In genomic region chr14:52031781-52032180, GRCh38 we compare ENCODE assay signal across 13 cellular contexts. TPM values are rescaled to one million over a fixed set of nuclear protein-coding genes. Genes with fewer than 3 reads are reported as not detected.
A peak's percentile ranks its signal among the peaks of the same experiment; 100 is the strongest.
DNase-seq lines count a peak whose midpoint lies in the region; ATAC-seq, FAIRE-seq and TF ChIP-seq lines count a peak whose summit lies in the region.
"Had no signal": no experiment of that assay in that cellular context is flagged by ENCODE, and none has a peak within 500 bp of the region (broad histone marks: within the 10 kb centered on the region; RNA-seq: fewer than 3 reads in every experiment).

No MANE protein-coding gene starts in this region.

- peak overlapping the region in 1 of 2 experiments; percentile 7 for H2BK12ac ChIP-seq in mesenchymal stem cell (ENCODE audit: low read length in 2 of 2)

- WGBS in mesenchymal stem cell, result 78% methylated on average over 3 of the region's 3 CpGs

- peak overlapping the region; percentile 44 to 81 for H3K18ac ChIP-seq in mesenchymal stem cell (ENCODE audit: low read depth in 1 of 2, low read length in 2 of 2)

- H3K14ac ChIP-seq in mesenchymal stem cell (ENCODE audit: low read length in 2 of 2), result peak overlapping the region in 1 of 2 experiments; percentile 8

- H3K4me1 ChIP-seq in mesenchymal stem cell (ENCODE audit: control insufficient read depth, insufficient read depth, low read depth, low read length) (peaks cover 5% of the 10 kb centered on the region), tibial artery (peaks cover 0 to 27% (median 13%) of the 10 kb centered on the region in 4 donors), kidney (ENCODE audit: control insufficient read depth in 1 of 2, insufficient read depth in 1 of 2, low read depth in 1 of 2, low read length in 2 of 2) (peaks cover 0 to 13% of the 10 kb centered on the region in 2 donors)

- H3K4me3 Mint-ChIP-seq in HFFc6, result peak overlapping the region; percentile 78
- H3K4me3 Mint-ChIP-seq: activated CD4-positive, alpha-beta T cell treated with anti-CD3 and anti-CD28 coated beads, Interleukin-2, amount 10 ng/mL, durations not matched to agents 7 days and 5 days; naive thymus-derived CD8-positive, alpha-beta T cell had no signal

- peak; percentile 89 for DNase-seq in HFFc6
- peak; percentile 84 for DNase-seq in cerebellum (ENCODE audit: low spot score)
- DNase-seq in mesenchymal stem cell, result peak; percentile 77
- peak; percentile 50 to 78 for DNase-seq in tibial artery
- DNase-seq in NCI-H2029 treated with DMSO at 0.1 percent for 48 hours (lab: John Stamatoyannopoulos, UW), result no peak
- DNase-seq in kidney, result no peak
- DNase-seq: activated CD4-positive, alpha-beta T cell treated with anti-CD3 and anti-CD28 coated beads, Interleukin-2, amount 10 ng/mL, durations not matched to agents 7 days and 5 days; activated naive CD4-positive, alpha-beta T cell; naive thymus-derived CD8-positive, alpha-beta T cell; NCI-H524 treated with DMSO at 0.1 percent for 48 hours; stimulated activated CD4-positive, alpha-beta T cell treated with anti-CD3 and anti-CD28 coated beads, Interleukin-4, amount 100 ng/mL, for 1 hour had no signal

- peak overlapping the region in 1 of 2 experiments; percentile 2 for H3K4ac ChIP-seq in mesenchymal stem cell (ENCODE audit: low read depth in 1 of 2, low read length in 2 of 2)

- no peak overlapping the region for H3K4me2 ChIP-seq in mesenchymal stem cell (ENCODE audit: low read length, poor library complexity, severe bottlenecking)

- no peak overlapping the region for H2AFZ ChIP-seq in mesenchymal stem cell (ENCODE audit: low read depth, low read length)

- peak overlapping the region; percentile 87 for H4K91ac ChIP-seq in mesenchymal stem cell (ENCODE audit: low read length)

- H3K27ac ChIP-seq in mesenchymal stem cell (ENCODE audit: low read length, poor library complexity, severe bottlenecking), result no peak overlapping the region
- H3K27ac ChIP-seq in tibial artery, result peak overlapping the region; percentile 56 to 72
- H3K27ac ChIP-seq in kidney (ENCODE audit: low read depth in 2 of 2, low read length in 2 of 2), result peak overlapping the region in 1 of 2 donors; percentile 24

- H2BK5ac ChIP-seq in mesenchymal stem cell (ENCODE audit: low read depth, low read length, poor library complexity, severe bottlenecking), result no peak overlapping the region

- H3K9me3 ChIP-seq in mesenchymal stem cell (ENCODE audit: control insufficient read depth, low read length), result no peaks in the 10 kb centered on the region
- no peaks in the 10 kb centered on the region for H3K9me3 ChIP-seq in tibial artery
- H3K9me3 ChIP-seq in kidney (ENCODE audit: control insufficient read depth in 1 of 2, low read length in 2 of 2), result no peaks in the 10 kb centered on the region

- H3K4me3 ChIP-seq in mesenchymal stem cell (ENCODE audit: insufficient read depth in 1 of 2, low read depth in 1 of 2, low read length in 2 of 2) (peak overlapping the region in 1 of 2 experiments; percentile 29), tibial artery (no peak overlapping the region), kidney (ENCODE audit: low read length in 2 of 2) (no peak overlapping the region)

- no peak overlapping the region for H2BK15ac ChIP-seq in mesenchymal stem cell (ENCODE audit: low read depth, poor library complexity, severe bottlenecking)

- H3K36me3 ChIP-seq in mesenchymal stem cell (ENCODE audit: control insufficient read depth in 1 of 2, insufficient read depth in 2 of 2, low read depth in 1 of 2, low read length in 2 of 2), result peaks cover 2 to 30% of the 10 kb centered on the region in 2 experiments
- H3K36me3 ChIP-seq in tibial artery, result no peaks in the 10 kb centered on the region
- H3K36me3 ChIP-seq in kidney (ENCODE audit: control insufficient read depth in 1 of 2, insufficient read depth in 2 of 2, low read length in 2 of 2), result peaks cover 0 to 2% of the 10 kb centered on the region in 2 donors

- H2AK5ac ChIP-seq in mesenchymal stem cell (ENCODE audit: low read length, severe bottlenecking), result no peak overlapping the region

- peaks cover 4% of the 10 kb centered on the region for H3K27me3 Mint-ChIP-seq in HFFc6 (ENCODE audit: insufficient read depth)

- FAIRE-seq in kidney (lab: Jason Lieb, UNC), result no peak

- intact Hi-C loops in tibial artery (cut with DNase I; ENCODE audit: low total_unique reads) (loop anchor here (5.0 kb wide), 1 partner anchor 36 kb away; the partner anchor contains the start of gene NID2), kidney (cut with DNase I) (no loop called here)

- H2BK120ac ChIP-seq in mesenchymal stem cell (ENCODE audit: low read depth, low read length), result no peak overlapping the region

- peaks cover 73% of the 10 kb centered on the region for H3K4me1 Mint-ChIP-seq in HFFc6 (ENCODE audit: low read depth)
- H3K4me1 Mint-ChIP-seq: activated CD4-positive, alpha-beta T cell treated with anti-CD3 and anti-CD28 coated beads, Interleukin-2, amount 10 ng/mL, durations not matched to agents 7 days and 5 days; naive thymus-derived CD8-positive, alpha-beta T cell had no signal

- no peaks in the 10 kb centered on the region for H3K79me1 ChIP-seq in mesenchymal stem cell (replicated peaks; ENCODE audit: low read length, poor library complexity, severe bottlenecking)

- H3K27ac Mint-ChIP-seq in HFFc6, result peak overlapping the region; percentile 96
- H3K27ac Mint-ChIP-seq: activated CD4-positive, alpha-beta T cell treated with anti-CD3 and anti-CD28 coated beads, Interleukin-2, amount 10 ng/mL, durations not matched to agents 7 days and 5 days; naive thymus-derived CD8-positive, alpha-beta T cell had no signal

- H3K27me3 ChIP-seq in mesenchymal stem cell (ENCODE audit: control insufficient read depth in 1 of 2, insufficient read depth in 1 of 2, low read length in 2 of 2), result no peaks in the 10 kb centered on the region
- H3K27me3 ChIP-seq in tibial artery, result no peaks in the 10 kb centered on the region

- peaks cover 6% of the 10 kb centered on the region for H3K9me3 Mint-ChIP-seq in HFFc6

- H3K9ac ChIP-seq in mesenchymal stem cell (ENCODE audit: low read length) (peak overlapping the region; percentile 79), kidney (ENCODE audit: low read length in 2 of 2) (no peak overlapping the region)

- no peak for ATAC-seq in GM21381 (IDR thresholded peaks at IDR 0.05; ENCODE audit: unreplicated experiment)
- ATAC-seq in HG03378 (IDR thresholded peaks at IDR 0.05; ENCODE audit: unreplicated experiment), result no peak
- ATAC-seq: naive thymus-derived CD8-positive, alpha-beta T cell had no signal

- H3K23ac ChIP-seq in mesenchymal stem cell (ENCODE audit: low read length in 2 of 2), result no peak overlapping the region

- TF ChIP-seq CTCF in HFFc6 (IDR thresholded peaks at IDR 0.05) (no peak), tibial artery (IDR thresholded peaks at IDR 0.05) (no peak), kidney (IDR thresholded peaks at IDR 0.05; ENCODE audit: borderline replicate concordance, extremely low read depth, insufficient read depth) (no peak)

- H4K8ac ChIP-seq in mesenchymal stem cell (ENCODE audit: low read length), result peak overlapping the region; percentile 81

- H3K36me3 Mint-ChIP-seq in HFFc6 (ENCODE audit: low read depth), result peaks cover 58% of the 10 kb centered on the region

RNA-seq across cellular contexts. Expression of gene NID2, which starts 37.1 kb away (rescaled TPM):
- 100 to 1,000 TPM in 5 of 6 experiments, 10 to 100 TPM in 1; 97.3 to 125 (median 113) TPM for total RNA-seq in HFFc6 (2021; fragmentation: NEBNext Ultra II Directional; extraction: Animal tissue kit (Norgen Biotek cat#: 25700))
- total RNA-seq in cerebellum (35.4 TPM), kidney (37.7 TPM)
- 213 TPM for polyA plus RNA-seq in mesenchymal stem cell (2013, experiment 1 of 2)
- 208 TPM for polyA plus RNA-seq in mesenchymal stem cell (2013, experiment 2 of 2)
- polyA plus RNA-seq in kidney (ENCODE audit: insufficient read depth, low read depth, low replicate concordance), result 7.1 TPM
- total RNA-seq: naive thymus-derived CD8-positive, alpha-beta T cell had no signal

RNA-seq across cellular contexts. Expression of gene RTRAF, which starts 42.4 kb away (rescaled TPM):
- total RNA-seq in HFFc6 (2021; fragmentation: NEBNext Ultra II Directional; extraction: Animal tissue kit (Norgen Biotek cat#: 25700)), result 100 to 1,000 TPM; 161 to 181 (median 179) TPM
- total RNA-seq in cerebellum (56.3 TPM), kidney (116 TPM)
- polyA plus RNA-seq in mesenchymal stem cell (2013, experiment 1 of 2), result 522 TPM
- 530 TPM for polyA plus RNA-seq in mesenchymal stem cell (2013, experiment 2 of 2)
- polyA plus RNA-seq in kidney (ENCODE audit: insufficient read depth, low read depth, low replicate concordance), result 250 TPM

Comparison
In these comparisons a context has a peak if more than half of its experiments do, and no peak if none do; other contexts are left out.
1. DNase-seq: peak in HFFc6 (single experiment), cerebellum (single experiment), mesenchymal stem cell (single experiment) and tibial artery (2 of 2); none in NCI-H2029 treated with DMSO at 0.1 percent for 48 hours (single experiment) and kidney (single experiment).